Comparison of ENCODE assay signal across 16 cellular contexts in the genomic region with DNA sequence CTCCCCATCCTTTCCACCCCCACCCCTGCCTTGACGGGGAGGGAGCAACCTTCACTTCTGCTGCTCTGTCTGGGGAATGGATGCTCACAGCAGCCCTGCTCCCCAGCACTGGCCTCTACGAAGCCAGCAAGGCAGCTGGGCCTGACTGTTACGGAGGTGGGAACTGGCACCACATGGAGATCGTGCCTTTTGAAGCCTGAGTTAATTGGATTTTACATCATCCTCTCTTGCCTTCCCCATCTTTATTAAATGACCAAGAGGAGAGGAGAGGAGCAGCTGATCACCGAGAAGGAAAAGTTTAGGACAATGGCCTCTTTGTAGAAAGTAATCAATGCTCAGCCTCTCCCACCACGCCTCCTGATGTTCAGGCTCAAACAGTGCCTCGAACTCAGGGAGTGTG.
"Had no signal": no experiment of that assay in that cellular context is flagged by ENCODE, and none has a peak within 500 bp of the region (broad histone marks: within the 10 kb centered on the region; RNA-seq: fewer than 3 reads in every experiment).

No MANE protein-coding gene starts in this region.

- H3K4me1 Mint-ChIP-seq: stimulated activated effector memory CD8-positive, alpha-beta T cell treated with anti-CD3 and anti-CD28 coated beads, Interleukin-12 subunit alpha, Interleukin-12 subunit beta, amount 100 ng/mL, for 72 hours had no signal

- DNase-seq: cerebellar nuclear complex; effector CD4-positive, alpha-beta T cell; heart right ventricle; hypothalamus; kidney glomerular epithelial cell; mammary epithelial cell; mucosa of descending colon; right lobe of liver; stimulated activated CD4-positive, alpha-beta T cell treated with anti-CD3 and anti-CD28 coated beads, Interleukin-4, amount 100 ng/mL, for 1 hour; stimulated activated CD8-positive, alpha-beta memory T cell treated with anti-CD3 and anti-CD28 coated beads, Interleukin-4, amount 100 ng/mL, for 48 hours; stimulated activated naive CD8-positive, alpha-beta T cell treated with anti-CD3 and anti-CD28 coated beads, Interleukin-15, Interleukin-2, amounts not matched to agents 100 U/mL and 50 U/mL, for 24 hours; thyroid gland; upper lobe of right lung had no signal

- H3K4me3 Mint-ChIP-seq: dendritic cell treated with granulocyte-macrophage colony-stimulating factor and Interleukin-4, amounts not matched to agents 40 ng/mL and 50 ng/mL, for 4 days; naive thymus-derived CD8-positive, alpha-beta T cell; stimulated activated effector memory CD8-positive, alpha-beta T cell treated with anti-CD3 and anti-CD28 coated beads, Interleukin-12 subunit alpha, Interleukin-12 subunit beta, amount 100 ng/mL, for 72 hours had no signal

- H3K36me3 Mint-ChIP-seq: naive thymus-derived CD8-positive, alpha-beta T cell; stimulated activated effector memory CD8-positive, alpha-beta T cell treated with anti-CD3 and anti-CD28 coated beads, Interleukin-12 subunit alpha, Interleukin-12 subunit beta, amount 100 ng/mL, for 72 hours had no signal

- H3K27ac Mint-ChIP-seq: dendritic cell treated with granulocyte-macrophage colony-stimulating factor and Interleukin-4, amounts not matched to agents 40 ng/mL and 50 ng/mL, for 4 days; naive thymus-derived CD8-positive, alpha-beta T cell; stimulated activated effector memory CD8-positive, alpha-beta T cell treated with anti-CD3 and anti-CD28 coated beads, Interleukin-12 subunit alpha, Interleukin-12 subunit beta, amount 100 ng/mL, for 72 hours had no signal

- ATAC-seq: heart right ventricle; mucosa of descending colon; naive thymus-derived CD8-positive, alpha-beta T cell; right lobe of liver; stimulated activated effector memory CD8-positive, alpha-beta T cell treated with anti-CD3 and anti-CD28 coated beads, Interleukin-12 subunit alpha, Interleukin-12 subunit beta, amount 100 ng/mL, for 72 hours; stimulated activated naive CD8-positive, alpha-beta T cell treated with anti-CD3 and anti-CD28 coated beads, Interleukin-15, Interleukin-2, amounts not matched to agents 100 U/mL and 50 U/mL, for 24 hours; upper lobe of right lung had no signal

- H3K9me3 Mint-ChIP-seq: dendritic cell treated with granulocyte-macrophage colony-stimulating factor and Interleukin-4, amounts not matched to agents 40 ng/mL and 50 ng/mL, for 4 days; naive thymus-derived CD8-positive, alpha-beta T cell; stimulated activated effector memory CD8-positive, alpha-beta T cell treated with anti-CD3 and anti-CD28 coated beads, Interleukin-12 subunit alpha, Interleukin-12 subunit beta, amount 100 ng/mL, for 72 hours had no signal
